In genomic region chr10:19815036-19815435, GRCh38 we compare ENCODE assay signal across 9 cellular contexts. TPM values are rescaled to one million over a fixed set of nuclear protein-coding genes. Genes with fewer than 3 reads are reported as not detected.
A peak's percentile ranks its signal among the peaks of the same experiment; 100 is the strongest.
DNase-seq lines count a peak whose midpoint lies in the region; ATAC-seq and TF ChIP-seq lines count a peak whose summit lies in the region.
"Had no signal": no experiment of that assay in that cellular context is flagged by ENCODE, and none has a peak within 500 bp of the region (broad histone marks: within the 10 kb centered on the region; RNA-seq: fewer than 3 reads in every experiment).

No MANE protein-coding gene starts in this region.

- no peaks in the 10 kb centered on the region for H3K9me3 Mint-ChIP-seq in endothelial cell (ENCODE audit: unreplicated experiment)
- H3K9me3 Mint-ChIP-seq in naive B cell, result peaks cover 0 to 5% (median 1%) of the 10 kb centered on the region in 7 donors
- no peaks in the 10 kb centered on the region for H3K9me3 Mint-ChIP-seq in type B pancreatic cell
- H3K9me3 Mint-ChIP-seq in naive thymus-derived CD8-positive, alpha-beta T cell, result peaks cover 0 to 2% (median 0%) of the 10 kb centered on the region in 9 donors
- H3K9me3 Mint-ChIP-seq in activated CD8-positive, alpha-beta T cell treated with anti-CD3 and anti-CD28 coated beads, Interleukin-2, amount 10 ng/mL, durations not matched to agents 7 days and 5 days (ENCODE audit: insufficient read depth), result no peaks in the 10 kb centered on the region

- POLR2A ChIA-PET in naive thymus-derived CD8-positive, alpha-beta T cell (lab: Charles Lee), result no interaction called here
- POLR2A ChIA-PET in activated CD8-positive, alpha-beta T cell treated with anti-CD3 and anti-CD28 coated beads, Interleukin-2, amount 10 ng/mL, durations not matched to agents 7 days and 5 days (lab: Charles Lee), result no interaction called here

- no peaks in the 10 kb centered on the region for H3K36me3 ChIP-seq in Peyer's patch

- no peak for ATAC-seq in naive B cell (ENCODE audit: low read depth in 2 of 2)
- ATAC-seq in naive thymus-derived CD8-positive, alpha-beta T cell, result no peak
- ATAC-seq in omental fat pad (ENCODE audit: low FRiP score), result no peak
- no peak for ATAC-seq in activated CD8-positive, alpha-beta T cell treated with anti-CD3 and anti-CD28 coated beads, Interleukin-2, amount 10 ng/mL, durations not matched to agents 7 days and 5 days

- H3K27me3 ChIP-seq in Peyer's patch, result no peaks in the 10 kb centered on the region

- H3K4me3 ChIP-seq in Peyer's patch, result peak overlapping the region; percentile 45 to 86 (median 58)

- no peaks in the 10 kb centered on the region for H3K9me3 ChIP-seq in Peyer's patch

- no peak overlapping the region for H3K27ac Mint-ChIP-seq in endothelial cell (ENCODE audit: unreplicated experiment)
- no peak overlapping the region for H3K27ac Mint-ChIP-seq in naive B cell
- peak overlapping the region; percentile 73 for H3K27ac Mint-ChIP-seq in type B pancreatic cell
- H3K27ac Mint-ChIP-seq in naive thymus-derived CD8-positive, alpha-beta T cell, result peak overlapping the region in 1 of 10 donors; percentile 1
- no peak overlapping the region for H3K27ac Mint-ChIP-seq in activated CD8-positive, alpha-beta T cell treated with anti-CD3 and anti-CD28 coated beads, Interleukin-2, amount 10 ng/mL, durations not matched to agents 7 days and 5 days

- CTCF ChIA-PET in activated CD8-positive, alpha-beta T cell treated with anti-CD3 and anti-CD28 coated beads, Interleukin-2, amount 10 ng/mL, durations not matched to agents 7 days and 5 days (lab: Charles Lee), result no interaction called here

- no peak for TF ChIP-seq CTCF in Peyer's patch (IDR thresholded peaks at IDR 0.05)
- TF ChIP-seq CTCF in endothelial cell (IDR thresholded peaks at IDR 0.05; ENCODE audit: unreplicated experiment), result no peak
- TF ChIP-seq CTCF in type B pancreatic cell (conservative IDR thresholded peaks at IDR 0.05), result no peak
- no peak for TF ChIP-seq CTCF in omental fat pad (IDR thresholded peaks at IDR 0.05)

- TF ChIP-seq POLR2A in Peyer's patch (IDR thresholded peaks at IDR 0.05), result no peak

- DNase-seq in Peyer's patch, result no peak
- DNase-seq in endothelial cell (ENCODE audit: low spot score), result no peak
- DNase-seq in naive B cell, result no peak
- no peak for DNase-seq in type B pancreatic cell (ENCODE audit: extremely low spot score, unreplicated experiment)
- DNase-seq in naive thymus-derived CD8-positive, alpha-beta T cell, result no peak
- DNase-seq in omental fat pad (ENCODE audit: low spot score), result no peak
- DNase-seq in activated CD8-positive, alpha-beta T cell treated with anti-CD3 and anti-CD28 coated beads, Interleukin-2, amount 10 ng/mL, durations not matched to agents 7 days and 5 days, result no peak
- DNase-seq: cortex of kidney; stimulated activated CD4-positive, alpha-beta T cell treated with anti-CD3 and anti-CD28 coated beads, Interleukin-12 subunit alpha, Interleukin-12 subunit beta, amount 100 ng/mL, for 4 hours had no signal

- peak overlapping the region in 2 of 4 donors; percentile 74 to 90 for H3K27ac ChIP-seq in Peyer's patch

- H3K36me3 Mint-ChIP-seq in endothelial cell (ENCODE audit: low read depth, unreplicated experiment), result peaks cover 7% of the 10 kb centered on the region
- no peaks in the 10 kb centered on the region for H3K36me3 Mint-ChIP-seq in naive B cell
- H3K36me3 Mint-ChIP-seq in type B pancreatic cell, result peaks cover 6% of the 10 kb centered on the region
- H3K36me3 Mint-ChIP-seq in naive thymus-derived CD8-positive, alpha-beta T cell, result no peaks in the 10 kb centered on the region
- no peaks in the 10 kb centered on the region for H3K36me3 Mint-ChIP-seq in activated CD8-positive, alpha-beta T cell treated with anti-CD3 and anti-CD28 coated beads, Interleukin-2, amount 10 ng/mL, durations not matched to agents 7 days and 5 days (ENCODE audit: low read depth)

- peaks cover 8% of the 10 kb centered on the region for H3K27me3 Mint-ChIP-seq in endothelial cell (ENCODE audit: unreplicated experiment)
- H3K27me3 Mint-ChIP-seq in naive B cell, result peaks cover 48 to 54% (median 49%) of the 10 kb centered on the region in 3 donors
- H3K27me3 Mint-ChIP-seq in type B pancreatic cell, result no peaks in the 10 kb centered on the region
- H3K27me3 Mint-ChIP-seq in naive thymus-derived CD8-positive, alpha-beta T cell, result peaks cover 18 to 55% (median 30%) of the 10 kb centered on the region in 5 donors
- H3K27me3 Mint-ChIP-seq in activated CD8-positive, alpha-beta T cell treated with anti-CD3 and anti-CD28 coated beads, Interleukin-2, amount 10 ng/mL, durations not matched to agents 7 days and 5 days (ENCODE audit: low read depth), result peaks cover 36% of the 10 kb centered on the region

- H3K4me1 Mint-ChIP-seq in endothelial cell (ENCODE audit: unreplicated experiment) (peaks cover 12% of the 10 kb centered on the region), naive B cell (peaks cover 4 to 24% (median 19%) of the 10 kb centered on the region in 3 donors), type B pancreatic cell (ENCODE audit: unreplicated experiment) (peaks cover 15% of the 10 kb centered on the region)
- peaks cover 0 to 29% (median 6%) of the 10 kb centered on the region in 4 donors for H3K4me1 Mint-ChIP-seq in naive thymus-derived CD8-positive, alpha-beta T cell
- peaks cover 7% of the 10 kb centered on the region for H3K4me1 Mint-ChIP-seq in activated CD8-positive, alpha-beta T cell treated with anti-CD3 and anti-CD28 coated beads, Interleukin-2, amount 10 ng/mL, durations not matched to agents 7 days and 5 days (ENCODE audit: low read depth)

- peaks cover 0 to 10% (median 0%) of the 10 kb centered on the region in 4 donors for H3K4me1 ChIP-seq in Peyer's patch

- H3K4me3 Mint-ChIP-seq in endothelial cell (ENCODE audit: unreplicated experiment), result peak overlapping the region; percentile 90
- H3K4me3 Mint-ChIP-seq in naive B cell, result peak overlapping the region; percentile 35 to 79 (median 63)
- H3K4me3 Mint-ChIP-seq in type B pancreatic cell, result peak overlapping the region; percentile 88
- peak overlapping the region in 5 of 10 donors; percentile 7 to 70 (median 41) for H3K4me3 Mint-ChIP-seq in naive thymus-derived CD8-positive, alpha-beta T cell
- no peak overlapping the region for H3K4me3 Mint-ChIP-seq in activated CD8-positive, alpha-beta T cell treated with anti-CD3 and anti-CD28 coated beads, Interleukin-2, amount 10 ng/mL, durations not matched to agents 7 days and 5 days

RNA-seq across cellular contexts. Expression of gene PLXDC2, which starts 1.2 kb away (rescaled TPM):
- 10 to 100 TPM; 21.2 to 43.2 (median 32.7) TPM for total RNA-seq in Peyer's patch
- 73.1 TPM for total RNA-seq in endothelial cell (ENCODE audit: unreplicated experiment)
- polyA plus RNA-seq in naive B cell (ENCODE audit: low read depth in 6 of 6), result 1 to 10 TPM in 1 of 6 donors, under 1 TPM in 4, not detected in 1; 0.15 to 1.3 (median 0.35) TPM
- total RNA-seq in type B pancreatic cell (ENCODE audit: low replicate concordance), result 79.2 and 83.4 TPM in 2 replicates
- under 1 TPM; 0.31 to 0.44 TPM for total RNA-seq in naive thymus-derived CD8-positive, alpha-beta T cell
- under 1 TPM in 1 of 3 donors, not detected in 2; 0.07 TPM for polyA plus RNA-seq in naive thymus-derived CD8-positive, alpha-beta T cell
- total RNA-seq in omental fat pad, result 10 to 100 TPM; 54.0 to 79.9 (median 65.9) TPM
- total RNA-seq in activated CD8-positive, alpha-beta T cell treated with anti-CD3 and anti-CD28 coated beads, Interleukin-2, amount 10 ng/mL, durations not matched to agents 7 days and 5 days, result under 1 TPM in 1 of 2 experiments, not detected in 1; 0.05 TPM

Comparison
In these comparisons a context has a peak if more than half of its experiments do, and no peak if none do; other contexts are left out.
1. RNA of gene PLXDC2, which starts 1.2 kb away (total RNA-seq): 79.2 to 83.4 TPM in type B pancreatic cell, 73.1 TPM in endothelial cell (single experiment), 54.0 to 79.9 TPM in omental fat pad and 21.2 to 43.2 TPM in Peyer's patch; 0.31 to 0.44 TPM in naive thymus-derived CD8-positive, alpha-beta T cell and 0.05 TPM in activated CD8-positive, alpha-beta T cell treated with anti-CD3 and anti-CD28 coated beads, Interleukin-2, amount 10 ng/mL, durations not matched to agents 7 days and 5 days; every median in the first group is over 10 times any median in the second.